26 cellular contexts compared by ENCODE assay signal in the genomic region with DNA sequence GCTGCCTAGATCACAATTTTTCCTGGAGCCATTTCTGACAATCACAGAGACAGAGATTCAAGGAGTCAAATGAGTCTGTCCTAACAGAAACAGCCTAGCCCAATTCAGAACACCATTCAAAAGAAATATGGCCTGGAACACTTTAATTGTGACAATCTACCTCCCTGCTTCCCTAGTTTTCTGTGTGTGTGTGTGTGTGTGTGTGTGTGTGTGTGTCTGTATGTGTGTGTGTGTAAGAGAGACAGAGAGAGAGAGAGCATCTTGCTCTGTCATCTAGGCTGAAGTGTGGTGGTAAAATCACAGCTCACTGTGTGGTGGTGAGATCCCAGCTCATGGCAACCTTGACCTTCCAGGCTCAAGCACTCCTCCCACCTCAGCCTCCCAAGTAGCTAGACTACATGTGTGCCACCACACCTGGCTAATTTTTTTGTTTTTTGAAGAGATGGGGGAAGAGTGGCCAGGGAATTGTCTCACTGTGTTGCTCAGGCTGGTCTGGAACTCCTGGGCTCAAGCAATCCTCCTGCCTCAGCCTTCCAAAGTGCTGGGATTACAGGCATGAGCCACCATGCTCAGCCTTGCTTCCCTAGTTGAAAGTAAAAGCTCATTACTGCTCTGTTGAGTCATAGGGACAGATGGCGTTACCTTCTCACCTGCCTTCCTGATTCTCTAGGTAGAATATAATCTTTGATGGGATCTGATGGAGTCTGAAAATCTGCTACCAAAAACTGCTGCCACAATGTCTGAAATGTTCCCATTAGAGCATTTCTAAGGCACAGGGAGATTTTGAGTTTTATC.
DNase-seq lines count a peak whose midpoint lies in the region; ATAC-seq and TF ChIP-seq lines count a peak whose summit lies in the region.
"Had no signal": no experiment of that assay in that cellular context is flagged by ENCODE, and none has a peak within 500 bp of the region (broad histone marks: within the 10 kb centered on the region; RNA-seq: fewer than 3 reads in every experiment).

No MANE protein-coding gene starts in this region.

- H3K36me3 ChIP-seq in HEK293 (ENCODE audit: control insufficient read depth in 2 of 2, insufficient read depth in 1 of 2, low read length in 2 of 2) (no peaks in the 10 kb centered on the region), Panc1 (ENCODE audit: control insufficient read depth, insufficient read depth, low read length) (no peaks in the 10 kb centered on the region), transverse colon (no peaks in the 10 kb centered on the region), H7 (replicated peaks; ENCODE audit: control insufficient read depth, insufficient read depth, low read length) (no peaks in the 10 kb centered on the region)
- H3K36me3 ChIP-seq: esophagus squamous epithelium, gastroesophageal sphincter, left lung, right atrium auricular region, spleen, upper lobe of right lung had no signal

- H3K4me1 ChIP-seq in HEK293 (ENCODE audit: control insufficient read depth, insufficient read depth, low read length) (peaks cover 43% of the 10 kb centered on the region), Panc1 (ENCODE audit: control insufficient read depth, insufficient read depth, low read length) (peaks cover 73% of the 10 kb centered on the region), transverse colon (peaks cover 5 to 48% (median 24%) of the 10 kb centered on the region in 4 donors)
- H3K4me1 ChIP-seq: parathyroid adenoma had no signal

- in situ Hi-C loops in Panc1 (cut with HindIII; ENCODE audit: low pct_unique_long_range_greater_than_20kb, low sequenced_read_pairs) = no loop called here
- in situ Hi-C loops in transverse colon (cut with MboI; ENCODE audit: low pct_ligation_motif_present in 1 of 4, low pct_unique_long_range_greater_than_20kb in 1 of 4, low sequenced_read_pairs in 3 of 4) = loop anchor here in 2 of 4 donors (25.0 kb wide), 2 partner anchors 153 to 228 kb away; partner anchors contain the start of gene DST (in 1 of the 2)

- TF ChIP-seq EP300 in transverse colon (IDR thresholded peaks at IDR 0.05; ENCODE audit: low read depth) = no peak

- 67 to 86% methylated on average over 1 of the region's 1 CpG for WGBS in transverse colon (ENCODE audit: low coverage in 1 of 2), 2 donors

- H3K9me3 ChIP-seq in HEK293 (ENCODE audit: control insufficient read depth, insufficient read depth, low read depth, low read length) (no peaks in the 10 kb centered on the region), Panc1 (ENCODE audit: control insufficient read depth, insufficient read depth, low read depth, low read length) (no peaks in the 10 kb centered on the region), transverse colon (no peaks in the 10 kb centered on the region)
- H3K9me3 ChIP-seq: esophagus squamous epithelium, gastroesophageal sphincter, left lung, right atrium auricular region, spleen, upper lobe of right lung had no signal

- BruUV-seq in Panc1 (replicated peaks; lab: Mats Ljungman, UMichigan) = no TSS peak

- ATAC-seq in Panc1 = no peak
- ATAC-seq: activated CD4-positive, alpha-beta T cell treated with anti-CD3 and anti-CD28 coated beads for 36 hours; activated naive CD4-positive, alpha-beta T cell treated with anti-CD3 and anti-CD28 coated beads, Interleukin-2, amount 50 U/mL, for 72 hours; gastroesophageal sphincter; left lung; natural killer cell; upper lobe of right lung had no signal

- POLR2A ChIA-PET in HEK293 (lab: Yijun Ruan, JAX) = interaction anchor here (0.6 kb wide), 1 partner anchor 461 kb away, joined by 3 read pairs; no protein-coding TSS in a partner anchor
- POLR2A ChIA-PET in Panc1 (lab: Charles Lee) = no interaction called here

- intact Hi-C loops in Panc1 (cut with micrococcal nuclease; ENCODE audit: unreplicated experiment) = no loop called here
- intact Hi-C loops in transverse colon (cut with DNase I; ENCODE audit: low total_unique reads) = no loop called here

- no peaks in the 10 kb centered on the region for H3K27me3 ChIP-seq in Panc1 (ENCODE audit: control insufficient read depth, insufficient read depth, low read length)
- H3K27me3 ChIP-seq in transverse colon = no peaks in the 10 kb centered on the region
- H3K27me3 ChIP-seq in H7 (ENCODE audit: control insufficient read depth, insufficient read depth, low read length) = no peaks in the 10 kb centered on the region
- H3K27me3 ChIP-seq: esophagus squamous epithelium, gastroesophageal sphincter, left lung, right atrium auricular region, spleen, upper lobe of right lung had no signal

- TF ChIP-seq CTCF in HEK293 (tag by site-specific recombination; IDR thresholded peaks at IDR 0.05) (no peak), Panc1 (IDR thresholded peaks at IDR 0.05) (no peak), transverse colon (IDR thresholded peaks at IDR 0.05) (no peak)

- H3K27ac ChIP-seq in HEK293 (ENCODE audit: extremely low read depth, low read depth, low read length) = no peak overlapping the region
- peak overlapping the region; percentile 85 for H3K27ac ChIP-seq in Panc1 (ENCODE audit: low read length)
- peak overlapping the region in 3 of 4 donors; percentile 44 to 63 (median 57) for H3K27ac ChIP-seq in transverse colon
- H3K27ac ChIP-seq: esophagus squamous epithelium, gastroesophageal sphincter, left lung, parathyroid adenoma, right atrium auricular region, spleen, upper lobe of right lung had no signal

- CTCF ChIA-PET in HEK293 (lab: Yijun Ruan, JAX) (interaction anchor here (0.8 to 8.8 kb wide), 8 partner anchors 13 to 451 kb away, joined by 3 to 94 read pairs (median 4); partner anchors contain the start of gene BEND6), Panc1 (lab: Charles Lee) (interaction anchor here (0.6 kb wide), 1 partner anchor 8 kb away, joined by 3 read pairs; no protein-coding TSS in a partner anchor)

- no peak for TF ChIP-seq POLR2A in transverse colon (IDR thresholded peaks at IDR 0.05)

- H3K4me3 ChIP-seq in HEK293 (ENCODE audit: low read depth, low read length) (no peak overlapping the region), Panc1 (ENCODE audit: low read depth in 2 of 2, low read length in 2 of 2) (no peak overlapping the region), transverse colon (no peak overlapping the region), H7 (ENCODE audit: insufficient read depth, low read depth, low read length) (no peak overlapping the region)
- H3K4me3 ChIP-seq: esophagus squamous epithelium, gastroesophageal sphincter, left lung, right atrium auricular region, spleen, upper lobe of right lung had no signal

- no peak for DNase-seq in Panc1 (ENCODE audit: low read depth, low spot score)
- peak; percentile 53 for DNase-seq in kidney tubule cell (ENCODE audit: low spot score)
- DNase-seq in transverse colon = no peak
- DNase-seq in stimulated activated CD4-positive, alpha-beta T cell treated with anti-CD3 and anti-CD28 coated beads, Interleukin-4, amount 100 ng/mL, for 4 hours = no peak
- no peak for DNase-seq in NCI-H2227 (lab: John Stamatoyannopoulos, UW; ENCODE audit: unreplicated experiment)
- DNase-seq in H7 = no peak
- DNase-seq: activated CD4-positive, alpha-beta T cell treated with anti-CD3 and anti-CD28 coated beads for 36 hours; activated T-cell treated with anti-CD3 and anti-CD28 coated beads for 4 hours; aorta; central memory CD4-positive, alpha-beta T cell; esophagus squamous epithelium; hippocampal formation; KG1; left lung; natural killer cell; NCI-H1417 treated with DMSO at 0.1 percent for 48 hours; NCI-H2081 treated with DMSO at 0.1 percent for 48 hours; NCI-H446 treated with DMSO at 0.1 percent for 48 hours; SHP77; spleen; upper lobe of right lung had no signal

TF ChIP-seq in HEK293, 187 proteins besides CTCF, POLR2A, EP300 and RAD21 (continues in another document):
- TF ChIP-seq ZNF513 (tag by site-specific recombination; IDR thresholded peaks at IDR 0.05) = no peak
- TF ChIP-seq ZNF791 (tag by site-specific recombination; IDR thresholded peaks at IDR 0.05) = no peak
- TF ChIP-seq, protein P1, sequence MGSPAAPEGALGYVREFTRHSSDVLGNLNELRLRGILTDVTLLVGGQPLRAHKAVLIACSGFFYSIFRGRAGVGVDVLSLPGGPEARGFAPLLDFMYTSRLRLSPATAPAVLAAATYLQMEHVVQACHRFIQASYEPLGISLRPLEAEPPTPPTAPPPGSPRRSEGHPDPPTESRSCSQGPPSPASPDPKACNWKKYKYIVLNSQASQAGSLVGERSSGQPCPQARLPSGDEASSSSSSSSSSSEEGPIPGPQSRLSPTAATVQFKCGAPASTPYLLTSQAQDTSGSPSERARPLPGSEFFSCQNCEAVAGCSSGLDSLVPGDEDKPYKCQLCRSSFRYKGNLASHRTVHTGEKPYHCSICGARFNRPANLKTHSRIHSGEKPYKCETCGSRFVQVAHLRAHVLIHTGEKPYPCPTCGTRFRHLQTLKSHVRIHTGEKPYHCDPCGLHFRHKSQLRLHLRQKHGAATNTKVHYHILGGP (tag by site-specific recombination; IDR thresholded peaks at IDR 0.05) = no peak
- TF ChIP-seq, protein P2, sequence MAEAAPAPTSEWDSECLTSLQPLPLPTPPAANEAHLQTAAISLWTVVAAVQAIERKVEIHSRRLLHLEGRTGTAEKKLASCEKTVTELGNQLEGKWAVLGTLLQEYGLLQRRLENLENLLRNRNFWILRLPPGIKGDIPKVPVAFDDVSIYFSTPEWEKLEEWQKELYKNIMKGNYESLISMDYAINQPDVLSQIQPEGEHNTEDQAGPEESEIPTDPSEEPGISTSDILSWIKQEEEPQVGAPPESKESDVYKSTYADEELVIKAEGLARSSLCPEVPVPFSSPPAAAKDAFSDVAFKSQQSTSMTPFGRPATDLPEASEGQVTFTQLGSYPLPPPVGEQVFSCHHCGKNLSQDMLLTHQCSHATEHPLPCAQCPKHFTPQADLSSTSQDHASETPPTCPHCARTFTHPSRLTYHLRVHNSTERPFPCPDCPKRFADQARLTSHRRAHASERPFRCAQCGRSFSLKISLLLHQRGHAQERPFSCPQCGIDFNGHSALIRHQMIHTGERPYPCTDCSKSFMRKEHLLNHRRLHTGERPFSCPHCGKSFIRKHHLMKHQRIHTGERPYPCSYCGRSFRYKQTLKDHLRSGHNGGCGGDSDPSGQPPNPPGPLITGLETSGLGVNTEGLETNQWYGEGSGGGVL (tag by site-specific recombination; IDR thresholded peaks at IDR 0.05) = peak; percentile 49; the same call in 1 of the 2 replicates
- no peak for TF ChIP-seq ZBTB17 (tag by site-specific recombination; IDR thresholded peaks at IDR 0.05)
